Comparison of ENCODE assay signal across 8 cellular contexts in genomic region chr18:79965119-79965902, GRCh38. TPM values are rescaled to one million over a fixed set of nuclear protein-coding genes. Genes with fewer than 3 reads are reported as not detected.
DNase-seq lines count a peak whose midpoint lies in the region; ATAC-seq and TF ChIP-seq lines count a peak whose summit lies in the region.

No MANE protein-coding gene starts in this region.

- H3K36me3 ChIP-seq in body of pancreas (replicated peaks in 1 of 2; ENCODE audit: insufficient read depth in 1 of 2, low read depth in 2 of 2) (peaks cover 0 to 3% of the 10 kb centered on the region in 2 donors), skeletal muscle tissue (ENCODE audit: control insufficient read depth in 3 of 3, insufficient read depth in 3 of 3, low read length in 3 of 3) (peaks cover 2 to 9% (median 8%) of the 10 kb centered on the region in 3 donors), MG63 (peaks cover 3% of the 10 kb centered on the region)

- DNase-seq in activated effector memory CD4-positive, alpha-beta T cell treated with anti-CD3 and anti-CD28 coated beads, Interleukin-2, amount 50 U/mL, for 16 hours: peak; percentile 63
- DNase-seq in activated effector memory CD4-positive, alpha-beta T cell treated with Interleukin-2 at 50 U/mL for 16 hours: no peak
- DNase-seq in NCI-H226 (peak; percentile 62), body of pancreas (peak; percentile 56 to 68 (median 64)), MG63 (no peak)

- H3K9ac ChIP-seq in skeletal muscle tissue (ENCODE audit: low read depth in 1 of 3, low read length in 3 of 3): peak overlapping the region; percentile 72 to 88 (median 77)

- no peaks in the 10 kb centered on the region for H3K27me3 ChIP-seq in body of pancreas
- H3K27me3 ChIP-seq in skeletal muscle tissue (ENCODE audit: control insufficient read depth in 3 of 3, insufficient read depth in 3 of 3, low read length in 3 of 3): peaks cover 0 to 7% (median 6%) of the 10 kb centered on the region in 3 donors
- no peaks in the 10 kb centered on the region for H3K27me3 ChIP-seq in MG63

- TF ChIP-seq POLR2A in body of pancreas (IDR thresholded peaks at IDR 0.05): peak in 2 of 3 donors; percentile 36 to 56

- H3K27ac ChIP-seq in body of pancreas (peak overlapping the region; percentile 74 to 92 (median 92)), skeletal muscle tissue (ENCODE audit: low read depth, low read length) (peak overlapping the region; percentile 71)

- peak; percentile 77 for ATAC-seq in body of pancreas
- no peak for ATAC-seq in HG03432 (IDR thresholded peaks at IDR 0.05; ENCODE audit: unreplicated experiment)

- 5 to 7% methylated on average over 13 to 22 of the region's 24 CpGs for WGBS in body of pancreas, 2 donors

- peaks cover 19% of the 10 kb centered on the region for H3K4me1 ChIP-seq in body of pancreas
- peaks cover 6 to 11% (median 8%) of the 10 kb centered on the region in 3 donors for H3K4me1 ChIP-seq in skeletal muscle tissue (ENCODE audit: control insufficient read depth in 3 of 3, insufficient read depth in 3 of 3, low read length in 3 of 3)

- TF ChIP-seq CTCF in body of pancreas (IDR thresholded peaks at IDR 0.05): no peak

- peak overlapping the region; percentile 37 to 53 for H3K4me3 ChIP-seq in body of pancreas
- peak overlapping the region; percentile 40; the same call in 1 of the 2 replicates for H3K4me3 ChIP-seq in iPS-18c (ENCODE audit: insufficient read depth, low read depth, low read length)
- H3K4me3 ChIP-seq in skeletal muscle tissue (ENCODE audit: low read length in 3 of 3): peak overlapping the region; percentile 73 to 76 (median 75)
- no peak overlapping the region for H3K4me3 ChIP-seq in MG63

- H3K9me3 ChIP-seq in body of pancreas: no peaks in the 10 kb centered on the region
- no peaks in the 10 kb centered on the region for H3K9me3 ChIP-seq in iPS-18c (ENCODE audit: control insufficient read depth, insufficient read depth, low read length)
- no peaks in the 10 kb centered on the region for H3K9me3 ChIP-seq in skeletal muscle tissue (ENCODE audit: control insufficient read depth in 3 of 3, low read length in 3 of 3)
- H3K9me3 ChIP-seq in MG63: no peaks in the 10 kb centered on the region

- intact Hi-C loops in body of pancreas (cut with DNase I): no loop called here

RNA-seq across cellular contexts. Expression of gene HSBP1L1, which starts 0.9 kb away (rescaled TPM):
- 10 to 100 TPM; 14.8 to 22.1 TPM for total RNA-seq in body of pancreas
- total RNA-seq in skeletal muscle tissue: 2.1 TPM
- not detected in 2 replicates for total RNA-seq in MG63 (2014; rRNA removed; shearing (Covaris generic); ENCODE audit: low replicate concordance)

RNA-seq across cellular contexts. Expression of gene SLC66A2, which starts 13.9 kb away (rescaled TPM):
- total RNA-seq in body of pancreas: 10 to 100 TPM; 30.4 to 50.8 TPM
- 20.4 TPM for total RNA-seq in skeletal muscle tissue
- 24.3 and 53.1 TPM in 2 replicates for total RNA-seq in MG63 (2014; rRNA removed; shearing (Covaris generic); ENCODE audit: low replicate concordance)

RNA-seq across cellular contexts. Expression of gene TXNL4A, which starts 23.1 kb away (rescaled TPM):
- total RNA-seq in body of pancreas: 10 to 100 TPM; 11.2 to 13.5 TPM
- total RNA-seq in skeletal muscle tissue: 30.8 TPM
- 69.3 and 176 TPM in 2 replicates for total RNA-seq in MG63 (2014; rRNA removed; shearing (Covaris generic); ENCODE audit: low replicate concordance)

Comparison
In these comparisons a context has a peak if more than half of its experiments do, and no peak if none do; other contexts are left out.
1. DNase-seq: peak in activated effector memory CD4-positive, alpha-beta T cell treated with anti-CD3 and anti-CD28 coated beads, Interleukin-2, amount 50 U/mL, for 16 hours (single experiment), NCI-H226 (single experiment) and body of pancreas (4 of 4); none in activated effector memory CD4-positive, alpha-beta T cell treated with Interleukin-2 at 50 U/mL for 16 hours (single experiment) and MG63 (single experiment).